In the genomic region with DNA sequence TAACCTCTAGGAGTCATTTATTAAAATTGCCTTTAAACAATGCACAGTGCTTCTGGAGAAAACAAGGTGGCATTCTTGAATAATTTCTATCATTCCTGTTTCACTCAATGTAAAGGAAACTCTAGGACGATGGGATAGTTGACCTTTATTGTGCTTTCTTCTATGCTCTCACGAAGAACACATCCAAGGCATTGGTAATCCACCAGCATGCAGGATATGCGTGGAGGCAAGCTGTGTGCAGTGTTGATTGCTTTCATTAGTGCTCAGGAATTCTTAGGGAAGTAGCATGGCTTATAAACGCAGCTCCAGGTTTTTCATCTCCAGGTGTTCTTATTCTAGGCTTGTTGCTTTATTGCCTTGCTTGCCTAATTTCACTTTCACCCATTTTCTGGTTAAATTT, we compare ENCODE assay signal across 2 cellular contexts.
TF ChIP-seq lines count a peak whose summit lies in the region.

No MANE protein-coding gene starts in this region.

TF ChIP-seq in IMR-90, 13 proteins besides CTCF, POLR2A, EP300 and RAD21:
- TF ChIP-seq BHLHE40 (IDR thresholded peaks at IDR 0.05; ENCODE audit: low read depth, low read length): no peak
- TF ChIP-seq RFX5 (IDR thresholded peaks at IDR 0.05; ENCODE audit: low read depth, low read length): no peak

TF ChIP-seq in H1, 55 proteins besides CTCF, POLR2A, EP300 and RAD21:
- no peak for TF ChIP-seq MAFK (IDR thresholded peaks at IDR 0.05; ENCODE audit: low read depth, low read length)
- no peak for TF ChIP-seq EGR1 (IDR thresholded peaks at IDR 0.05; ENCODE audit: borderline replicate concordance, low read depth, low read length)
- 0 out of 2 replicates have a peak, but pooled peaks have one; percentile 18 for TF ChIP-seq POU5F1 (IDR thresholded peaks at IDR 0.05; ENCODE audit: low read depth, low read length)
- TF ChIP-seq HDAC2 (IDR thresholded peaks at IDR 0.05; ENCODE audit: borderline replicate concordance in 1 of 2, low read depth in 2 of 2, low read length in 2 of 2): no peak
- no peak for TF ChIP-seq TCF12 (IDR thresholded peaks at IDR 0.05; ENCODE audit: low read depth, low read length)
